ENCODE assay signal across 8 cellular contexts in the genomic region with DNA sequence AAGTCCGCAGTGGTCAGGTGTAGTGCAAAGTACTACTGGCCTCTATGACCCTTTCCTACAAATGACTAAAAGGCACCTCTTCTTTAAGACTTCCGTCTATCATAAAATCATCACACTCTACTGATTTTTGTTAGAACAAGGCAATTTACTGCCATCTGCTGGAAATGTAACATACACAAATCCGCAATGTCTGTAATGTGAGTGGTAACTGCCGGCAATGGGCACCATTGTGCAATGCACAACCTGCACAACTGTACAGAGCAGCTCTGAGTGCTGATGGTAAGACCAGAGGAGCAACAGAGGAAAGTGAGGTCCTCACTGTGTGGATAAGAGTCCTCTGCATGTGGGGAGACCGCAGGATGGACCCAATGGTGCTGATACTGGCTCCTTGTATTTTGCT.
DNase-seq lines count a peak whose midpoint lies in the region; ATAC-seq and TF ChIP-seq lines count a peak whose summit lies in the region.

No MANE protein-coding gene starts in this region.

- no peak overlapping the region for H2BK15ac ChIP-seq in neuronal stem cell (ENCODE audit: low read length)

- no peaks in the 10 kb centered on the region for H3K9me3 Mint-ChIP-seq in brain

- no peak overlapping the region for H2BK5ac ChIP-seq in neuronal stem cell (ENCODE audit: low read length)

- H3K27ac Mint-ChIP-seq in brain, result no peak overlapping the region

- no peak overlapping the region for H3K23ac ChIP-seq in neuronal stem cell (ENCODE audit: low read depth, low read length, poor library complexity)

- no CpG with 5 or more reads among the region's 5 CpGs for WGBS in neuronal stem cell (ENCODE audit: extremely low coverage in 2 of 2, insufficient read length in 2 of 2, insufficient replicate concordance in 1 of 2), 2 donors

- H3K4me2 ChIP-seq in Loucy (ENCODE audit: low read depth, low read length, poor library complexity, severe bottlenecking) (no peak overlapping the region), neuronal stem cell (ENCODE audit: insufficient read depth, low read length, poor library complexity, severe bottlenecking) (no peak overlapping the region)

- no peak overlapping the region for H4K91ac ChIP-seq in neuronal stem cell (ENCODE audit: low read depth, low read length, poor library complexity)

- H3K27me3 Mint-ChIP-seq in brain, result no peaks in the 10 kb centered on the region

- H3F3A ChIP-seq in Loucy (ENCODE audit: low read depth), result no peaks in the 10 kb centered on the region

- H3K27ac ChIP-seq in neuronal stem cell (replicated peaks; ENCODE audit: low read length), result no peak overlapping the region

- no peaks in the 10 kb centered on the region for H3K9me2 ChIP-seq in Loucy (replicated peaks; ENCODE audit: low read depth, low read length)

- H3K4me1 ChIP-seq in Loucy (ENCODE audit: insufficient read depth, low read length, poor library complexity, severe bottlenecking) (no peaks in the 10 kb centered on the region), neuronal stem cell (ENCODE audit: control insufficient read depth in 2 of 2, insufficient read depth in 1 of 2, low read depth in 1 of 2, low read length in 2 of 2) (no peaks in the 10 kb centered on the region)

- TF ChIP-seq CTCF in GM10266 (IDR thresholded peaks at IDR 0.05; ENCODE audit: control insufficient read depth, insufficient read depth, low read depth, missing control alignments) (peak; percentile 14), Loucy (conservative IDR thresholded peaks at IDR 0.05; ENCODE audit: low read length) (peak; percentile 62), brain (conservative IDR thresholded peaks at IDR 0.05) (peak; percentile 15 to 35)

- H3K4me1 Mint-ChIP-seq in brain, result no peaks in the 10 kb centered on the region

- no peak overlapping the region for H3K4me3 Mint-ChIP-seq in brain

- H2AFZ ChIP-seq in Loucy (ENCODE audit: low read length), result no peak overlapping the region
- no peak overlapping the region for H2AFZ ChIP-seq in neuronal stem cell (ENCODE audit: low read length)

- H4K20me1 ChIP-seq in Loucy (ENCODE audit: insufficient read depth, low read length, poor library complexity, severe bottlenecking), result no peaks in the 10 kb centered on the region

- H3K9me3 ChIP-seq in Loucy (ENCODE audit: insufficient read depth, low read depth, low read length), result no peaks in the 10 kb centered on the region
- peaks cover 0 to 2% of the 10 kb centered on the region in 2 donors for H3K9me3 ChIP-seq in neuronal stem cell (replicated peaks in 1 of 2; ENCODE audit: control insufficient read depth in 2 of 2, insufficient read depth in 1 of 2, low read depth in 1 of 2, low read length in 2 of 2)

- no peak overlapping the region for H2BK12ac ChIP-seq in neuronal stem cell (ENCODE audit: low read length)

- H3K4me3 ChIP-seq in Loucy (ENCODE audit: low read length, poor library complexity, severe bottlenecking), result no peak overlapping the region
- peak overlapping the region in 1 of 2 donors; percentile 53 for H3K4me3 ChIP-seq in neuronal stem cell (ENCODE audit: low read length in 2 of 2)

- H3K14ac ChIP-seq in neuronal stem cell (ENCODE audit: low read length), result no peak overlapping the region

- H3K4ac ChIP-seq in neuronal stem cell (ENCODE audit: low read length), result no peak overlapping the region

- no peak overlapping the region for H4K8ac ChIP-seq in neuronal stem cell (ENCODE audit: low read depth, low read length)

- peak overlapping the region; percentile 23 for H2AK5ac ChIP-seq in neuronal stem cell (ENCODE audit: low read depth, low read length)

- H3K36me3 ChIP-seq in Loucy (ENCODE audit: insufficient read depth, low read length) (no peaks in the 10 kb centered on the region), neuronal stem cell (replicated peaks in 1 of 2; ENCODE audit: control insufficient read depth in 2 of 2, insufficient read depth in 2 of 2, low read length in 2 of 2) (no peaks in the 10 kb centered on the region)

- DNase-seq in GM10266 (ENCODE audit: extremely low spot score) (no peak), neuronal stem cell (ENCODE audit: low spot score) (no peak)
- no peak for DNase-seq in stimulated activated CD4-positive, alpha-beta T cell treated with anti-CD3 and anti-CD28 coated beads, Interleukin-4, amount 100 ng/mL, for 24 hours

- no peak overlapping the region for H3K18ac ChIP-seq in neuronal stem cell (ENCODE audit: low read length)

- H3K79me1 ChIP-seq in neuronal stem cell (ENCODE audit: low read depth, low read length), result no peaks in the 10 kb centered on the region

- H2BK120ac ChIP-seq in neuronal stem cell (ENCODE audit: low read depth, low read length), result no peak overlapping the region

- no peaks in the 10 kb centered on the region for H3K27me3 ChIP-seq in Loucy (ENCODE audit: insufficient read depth, low read length, poor library complexity, severe bottlenecking)
- no peaks in the 10 kb centered on the region for H3K27me3 ChIP-seq in neuronal stem cell (ENCODE audit: control insufficient read depth in 3 of 3, insufficient read depth in 3 of 3, low read depth in 1 of 3, low read length in 3 of 3)

- no peaks in the 10 kb centered on the region for H3K79me2 ChIP-seq in Loucy (ENCODE audit: insufficient read depth, low read length)

- H3K9ac ChIP-seq in Loucy (ENCODE audit: low read depth, low read length, poor library complexity, severe bottlenecking) (no peak overlapping the region), neuronal stem cell (ENCODE audit: low read depth, low read length, poor library complexity) (no peak overlapping the region)

- no peaks in the 10 kb centered on the region for H3K36me3 Mint-ChIP-seq in brain

- no peak for ATAC-seq in HG02970 (IDR thresholded peaks at IDR 0.05; ENCODE audit: low FRiP score, unreplicated experiment)
- no peak for ATAC-seq in HG02981 (IDR thresholded peaks at IDR 0.05; ENCODE audit: unreplicated experiment)
- ATAC-seq in GM21515 (IDR thresholded peaks at IDR 0.05; ENCODE audit: unreplicated experiment), result no peak
